20 cellular contexts compared by ENCODE assay signal in the genomic region with DNA sequence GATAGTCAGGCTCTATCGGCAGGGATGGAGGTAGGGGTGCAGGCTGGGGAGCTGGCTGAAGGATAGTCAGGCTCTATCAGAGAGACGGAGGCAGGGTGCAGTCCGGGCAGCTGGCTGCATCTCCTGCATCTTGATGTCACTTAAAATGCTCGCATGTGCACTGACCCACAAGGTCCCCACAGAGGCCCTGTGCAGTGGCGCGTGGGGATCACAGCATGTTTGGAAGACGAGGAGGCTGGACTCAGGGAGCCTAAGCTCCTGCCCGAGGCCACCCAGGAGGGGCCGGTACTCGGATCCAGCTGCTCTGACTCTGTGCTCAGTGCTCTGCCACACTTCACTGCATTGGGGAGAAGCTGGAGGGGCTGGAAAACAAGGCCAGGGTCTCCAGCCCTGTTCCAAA.
DNase-seq lines count a peak whose midpoint lies in the region; ATAC-seq and TF ChIP-seq lines count a peak whose summit lies in the region.
"Had no signal": no experiment of that assay in that cellular context is flagged by ENCODE, and none has a peak within 500 bp of the region (broad histone marks: within the 10 kb centered on the region; RNA-seq: fewer than 3 reads in every experiment).

No MANE protein-coding gene starts in this region.

- H3K4me1 Mint-ChIP-seq in glutamatergic neuron (ENCODE audit: low read depth, unreplicated experiment) (no peaks in the 10 kb centered on the region), progenitor cell of endocrine pancreas (ENCODE audit: low read depth) (no peaks in the 10 kb centered on the region)

- no peak overlapping the region for H3K27ac Mint-ChIP-seq in glutamatergic neuron (ENCODE audit: unreplicated experiment)
- H3K27ac Mint-ChIP-seq in progenitor cell of endocrine pancreas = no peak overlapping the region

- H2AFZ ChIP-seq in osteoblast (ENCODE audit: low read length) = no peak overlapping the region

- H3K9ac ChIP-seq in BLaER1 = peak overlapping the region; percentile 25; the same call in 1 of the 2 replicates
- H3K9ac ChIP-seq in BLaER1 treated with 17β-estradiol and CSF1 and Interleukin-3, amounts not matched to agents 10 nM and 100 nM = peak overlapping the region in 5 of 11 experiments; percentile 14 to 57 (median 42); a peak in 4 of 22 replicates

- H3K4me1 ChIP-seq in BLaER1 (peaks cover 92% of the 10 kb centered on the region), osteoblast (ENCODE audit: insufficient read depth, low read length) (no peaks in the 10 kb centered on the region)
- H3K4me1 ChIP-seq in BLaER1 treated with 17β-estradiol and CSF1 and Interleukin-3, amounts not matched to agents 10 nM and 100 nM = peaks cover 41 to 98% (median 89%) of the 10 kb centered on the region in 10 experiments
- H3K4me1 ChIP-seq: Peyer's patch had no signal

- H3K4me2 ChIP-seq in BLaER1 (peak overlapping the region; percentile 88), osteoblast (ENCODE audit: insufficient read depth, low read length) (no peak overlapping the region)
- H3K4me2 ChIP-seq in BLaER1 treated with 17β-estradiol and CSF1 and Interleukin-3, amounts not matched to agents 10 nM and 100 nM = peak overlapping the region; percentile 55 to 96 (median 83)

- H3K79me2 ChIP-seq in osteoblast (ENCODE audit: insufficient read depth, low read length) = no peaks in the 10 kb centered on the region

- H3K27me3 ChIP-seq in BLaER1 (no peaks in the 10 kb centered on the region), osteoblast (ENCODE audit: insufficient read depth, low read length) (no peaks in the 10 kb centered on the region)
- H3K27me3 ChIP-seq in BLaER1 treated with 17β-estradiol and CSF1 and Interleukin-3, amounts not matched to agents 10 nM and 100 nM = no peaks in the 10 kb centered on the region
- H3K27me3 ChIP-seq: MG63, Peyer's patch had no signal

- H3K27ac ChIP-seq in BLaER1 (peak overlapping the region; percentile 46; the same call in 1 of the 2 replicates), osteoblast (ENCODE audit: low read depth, low read length) (no peak overlapping the region)
- peak overlapping the region in 6 of 11 experiments; percentile 33 to 62 (median 54); a peak in 10 of 22 replicates for H3K27ac ChIP-seq in BLaER1 treated with 17β-estradiol and CSF1 and Interleukin-3, amounts not matched to agents 10 nM and 100 nM
- H3K27ac ChIP-seq: C4-2B, Peyer's patch had no signal

- H3K4me3 Mint-ChIP-seq in glutamatergic neuron (ENCODE audit: unreplicated experiment) (no peak overlapping the region), progenitor cell of endocrine pancreas (ENCODE audit: low read depth) (no peak overlapping the region)

- TF ChIP-seq CTCF in glutamatergic neuron (IDR thresholded peaks at IDR 0.05; ENCODE audit: partially characterized antibody, unreplicated experiment) = no peak
- TF ChIP-seq CTCF in osteoblast (IDR thresholded peaks at IDR 0.05; ENCODE audit: extremely low read depth, low read depth, low read length) = no peak
- TF ChIP-seq CTCF in progenitor cell of endocrine pancreas (IDR thresholded peaks at IDR 0.05; ENCODE audit: unreplicated experiment) = no peak

- no peak for ATAC-seq in GM21423 (IDR thresholded peaks at IDR 0.05; ENCODE audit: unreplicated experiment)

- H3K4me3 ChIP-seq in BLaER1 = peak overlapping the region; percentile 48; the same call in 1 of the 2 replicates
- H3K4me3 ChIP-seq in BLaER1 treated with 17β-estradiol and CSF1 and Interleukin-3, amounts not matched to agents 10 nM and 100 nM = 0 out of 20 replicates have a peak overlapping the region, but pooled peaks of 2 of the 10 experiments have one; percentile 2 to 34
- H3K4me3 ChIP-seq in osteoblast (ENCODE audit: insufficient read depth, low read length) = no peak overlapping the region
- H3K4me3 ChIP-seq: MG63, Peyer's patch had no signal

- H4K20me1 ChIP-seq in BLaER1 (no peaks in the 10 kb centered on the region), osteoblast (ENCODE audit: insufficient read depth, low read length) (no peaks in the 10 kb centered on the region)
- H4K20me1 ChIP-seq in BLaER1 treated with 17β-estradiol and CSF1 and Interleukin-3, amounts not matched to agents 10 nM and 100 nM = no peaks in the 10 kb centered on the region

- peaks cover 15% of the 10 kb centered on the region for H3K27me3 Mint-ChIP-seq in glutamatergic neuron (ENCODE audit: unreplicated experiment)
- peaks cover 7% of the 10 kb centered on the region for H3K27me3 Mint-ChIP-seq in progenitor cell of endocrine pancreas

- H3K9me3 Mint-ChIP-seq in glutamatergic neuron (ENCODE audit: unreplicated experiment) (peaks cover 12% of the 10 kb centered on the region), progenitor cell of endocrine pancreas (ENCODE audit: low read depth) (peaks cover 10% of the 10 kb centered on the region)

- peaks cover 20% of the 10 kb centered on the region for H3K36me3 Mint-ChIP-seq in glutamatergic neuron (ENCODE audit: unreplicated experiment)
- no peaks in the 10 kb centered on the region for H3K36me3 Mint-ChIP-seq in progenitor cell of endocrine pancreas (ENCODE audit: insufficient read depth)

- DNase-seq in glutamatergic neuron (peak; percentile 9), osteoblast (ENCODE audit: insufficient read length, low spot score, missing footprints) (peak; percentile 14), 8988T (no peak), progenitor cell of endocrine pancreas (ENCODE audit: low spot score, unreplicated experiment) (no peak), GDM1 (lab: John Stamatoyannopoulos, UW) (no peak)
- DNase-seq: ACHN, DMS53, EL, MG63, NCI-H1417, NCI-H1694 treated with DMSO at 0.1 percent for 48 hours, NCI-H2081 treated with DMSO at 0.1 percent for 48 hours, NCI-H446, NCI-H526, SHP77 had no signal

- no peaks in the 10 kb centered on the region for H3K9me3 ChIP-seq in BLaER1
- peaks cover 0 to 20% (median 10%) of the 10 kb centered on the region in 11 experiments; a peak in 14 of 22 replicates for H3K9me3 ChIP-seq in BLaER1 treated with 17β-estradiol and CSF1 and Interleukin-3, amounts not matched to agents 10 nM and 100 nM (replicated peaks in 1 of 11)
- H3K9me3 ChIP-seq in osteoblast (ENCODE audit: low read depth, low read length) = no peaks in the 10 kb centered on the region
- H3K9me3 ChIP-seq: MG63, Peyer's patch had no signal

- no peaks in the 10 kb centered on the region for H3K36me3 ChIP-seq in BLaER1
- no peaks in the 10 kb centered on the region for H3K36me3 ChIP-seq in BLaER1 treated with 17β-estradiol and CSF1 and Interleukin-3, amounts not matched to agents 10 nM and 100 nM
- H3K36me3 ChIP-seq in osteoblast (ENCODE audit: insufficient read depth, low read length) = no peaks in the 10 kb centered on the region
- H3K36me3 ChIP-seq: MG63, Peyer's patch had no signal

Comparison
In these comparisons a context has a peak if more than half of its experiments do, and no peak if none do; other contexts are left out.
1. DNase-seq: peak in glutamatergic neuron (single experiment) and osteoblast (single experiment); none in 8988T (single experiment), progenitor cell of endocrine pancreas (single experiment) and GDM1 (single experiment).